In the genomic region with DNA sequence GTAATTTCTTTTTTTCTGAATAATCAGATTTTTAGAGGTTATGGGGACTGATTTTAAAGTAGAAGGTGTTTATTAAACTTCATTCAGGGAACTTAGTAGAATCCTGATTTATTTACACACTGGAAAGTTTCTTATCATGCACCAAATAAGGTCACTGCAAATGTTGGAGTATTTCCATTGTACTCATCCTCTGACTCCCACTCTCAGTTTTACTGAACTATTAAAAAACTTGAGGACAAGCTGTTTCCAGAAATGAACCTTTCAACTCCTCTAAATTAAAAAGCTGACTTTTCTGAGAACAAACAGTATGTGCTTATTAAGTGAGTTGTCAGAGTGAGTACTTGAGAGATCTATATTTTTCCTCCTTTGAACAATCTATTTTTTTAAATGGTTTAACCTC, we compare ENCODE assay signal across 22 cellular contexts.
DNase-seq lines count a peak whose midpoint lies in the region; ATAC-seq and TF ChIP-seq lines count a peak whose summit lies in the region.
"Had no signal": no experiment of that assay in that cellular context is flagged by ENCODE, and none has a peak within 500 bp of the region (broad histone marks: within the 10 kb centered on the region; RNA-seq: fewer than 3 reads in every experiment).

No MANE protein-coding gene starts in this region.

- no peaks in the 10 kb centered on the region for H3K4me1 ChIP-seq in Karpas-422 (ENCODE audit: low read length)
- peaks cover 6 to 24% (median 14%) of the 10 kb centered on the region in 4 donors for H3K4me1 ChIP-seq in esophagus muscularis mucosa
- no peaks in the 10 kb centered on the region for H3K4me1 ChIP-seq in neural progenitor cell
- peaks cover 0 to 18% of the 10 kb centered on the region in 2 donors for H3K4me1 ChIP-seq in uterus
- H3K4me1 ChIP-seq: A549 had no signal

- H3K79me2 ChIP-seq in Karpas-422 (ENCODE audit: low read length) = no peaks in the 10 kb centered on the region
- no peaks in the 10 kb centered on the region for H3K79me2 ChIP-seq in neural progenitor cell (ENCODE audit: low read depth)

- H3K4me1 Mint-ChIP-seq in neural progenitor cell = no peaks in the 10 kb centered on the region
- H3K4me1 Mint-ChIP-seq: CD4-positive, CD25-positive, alpha-beta regulatory T cell had no signal

- H3K9ac ChIP-seq in Karpas-422 (ENCODE audit: low read length) (no peak overlapping the region), neural progenitor cell (no peak overlapping the region)
- H3K9ac ChIP-seq: SK-N-SH had no signal

- no peak overlapping the region for H3K4me3 Mint-ChIP-seq in neural progenitor cell
- H3K4me3 Mint-ChIP-seq: CD4-positive, CD25-positive, alpha-beta regulatory T cell had no signal

- H4K20me1 ChIP-seq in Karpas-422 (ENCODE audit: insufficient read depth, low read depth, low read length) = no peaks in the 10 kb centered on the region
- no peaks in the 10 kb centered on the region for H4K20me1 ChIP-seq in neural progenitor cell (ENCODE audit: low read depth)

- no peaks in the 10 kb centered on the region for H3K36me3 ChIP-seq in Karpas-422 (ENCODE audit: insufficient read depth, low read length)
- H3K36me3 ChIP-seq in esophagus muscularis mucosa = no peaks in the 10 kb centered on the region
- no peaks in the 10 kb centered on the region for H3K36me3 ChIP-seq in neural progenitor cell
- no peaks in the 10 kb centered on the region for H3K36me3 ChIP-seq in uterus

- no peak overlapping the region for H3K27ac Mint-ChIP-seq in neural progenitor cell
- H3K27ac Mint-ChIP-seq: CD4-positive, CD25-positive, alpha-beta regulatory T cell had no signal

- H3K27ac ChIP-seq in Karpas-422 (ENCODE audit: low read length) = no peak overlapping the region
- H3K27ac ChIP-seq in esophagus muscularis mucosa (replicated peaks in 1 of 4) = peak overlapping the region in 3 of 4 donors; percentile 3 to 45 (median 38)
- H3K27ac ChIP-seq in neural progenitor cell = no peak overlapping the region
- peak overlapping the region; percentile 72 to 87 for H3K27ac ChIP-seq in uterus
- H3K27ac ChIP-seq: A549, HL-60, RWPE1 had no signal

- TF ChIP-seq EP300 in esophagus muscularis mucosa (IDR thresholded peaks at IDR 0.05) = no peak

- no peaks in the 10 kb centered on the region for H3K9me3 Mint-ChIP-seq in neural progenitor cell

- ATAC-seq in GM21423 (IDR thresholded peaks at IDR 0.05; ENCODE audit: unreplicated experiment) = no peak
- no peak for ATAC-seq in HG03469 (IDR thresholded peaks at IDR 0.05; ENCODE audit: unreplicated experiment)
- ATAC-seq: A549 had no signal

- TF ChIP-seq CTCF in esophagus muscularis mucosa (IDR thresholded peaks at IDR 0.05) (no peak), neural progenitor cell (IDR thresholded peaks at IDR 0.05) (no peak), uterus (IDR thresholded peaks at IDR 0.05) (no peak), lower leg skin (IDR thresholded peaks at IDR 0.05) (no peak)

- H2AFZ ChIP-seq in Karpas-422 (ENCODE audit: low read length) = no peak overlapping the region
- peak overlapping the region; percentile 32 for H2AFZ ChIP-seq in neural progenitor cell (replicated peaks)

- H3K9me3 ChIP-seq in Karpas-422 (ENCODE audit: low read length) = no peaks in the 10 kb centered on the region; the same call in 1 of the 2 replicates
- no peaks in the 10 kb centered on the region for H3K9me3 ChIP-seq in esophagus muscularis mucosa
- H3K9me3 ChIP-seq in neural progenitor cell (ENCODE audit: low read depth) = no peaks in the 10 kb centered on the region
- no peaks in the 10 kb centered on the region for H3K9me3 ChIP-seq in uterus
- H3K9me3 ChIP-seq: A549, SK-N-SH had no signal

- DNase-seq in Karpas-422 (peak; percentile 1), esophagus muscularis mucosa (ENCODE audit: extremely low spot score) (no peak), neural progenitor cell (ENCODE audit: low spot score) (no peak), uterus (no peak), lower leg skin (ENCODE audit: low spot score in 2 of 2) (no peak)
- DNase-seq: CD4-positive, CD25-positive, alpha-beta regulatory T cell; DMS79 treated with DMSO at 0.1 percent for 48 hours; KBM-7; NCI-H1105 treated with DMSO at 0.1 percent for 48 hours; NCI-H2029 treated with DMSO at 0.1 percent for 48 hours; NCI-H2171; NCI-H345; NCI-H524; NCI-H774; NK-92 treated with Interleukin-12 subunit alpha and Interleukin-12 subunit beta, amount 100 ng/mL, for 24 hours; SIG-M5; SK-N-SH had no signal

- H3K4me2 ChIP-seq in Karpas-422 (ENCODE audit: low read depth, low read length, poor library complexity, severe bottlenecking) (no peak overlapping the region), neural progenitor cell (no peak overlapping the region)
- H3K4me2 ChIP-seq: A549, SK-N-SH had no signal

- 0 out of 2 replicates have a peak, but pooled peaks cover 2% of the 10 kb centered on the region for H3K9me2 ChIP-seq in Karpas-422 (replicated peaks; ENCODE audit: insufficient read depth, low read length)
- H3K9me2 ChIP-seq: SK-N-SH had no signal

- intact Hi-C loops in esophagus muscularis mucosa (cut with DNase I) = no loop called here
- intact Hi-C loops in uterus (cut with DNase I; ENCODE audit: low total_unique reads) = no loop called here
- intact Hi-C loops in lower leg skin (cut with DNase I; ENCODE audit: low total_unique reads) = no loop called here

- H3K4me3 ChIP-seq in Karpas-422 (ENCODE audit: low read length) (no peak overlapping the region), esophagus muscularis mucosa (no peak overlapping the region), neural progenitor cell (no peak overlapping the region), uterus (no peak overlapping the region), lower leg skin (ENCODE audit: low read depth, poor library complexity, severe bottlenecking) (no peak overlapping the region)
- H3K4me3 ChIP-seq: A549 had no signal

- no peak for TF ChIP-seq POLR2A in esophagus muscularis mucosa (IDR thresholded peaks at IDR 0.05; ENCODE audit: low read depth)
- no peak for TF ChIP-seq POLR2A in uterus (IDR thresholded peaks at IDR 0.05)
- TF ChIP-seq POLR2A in lower leg skin (IDR thresholded peaks at IDR 0.05) = no peak

- no peaks in the 10 kb centered on the region for H3K36me3 Mint-ChIP-seq in neural progenitor cell
- H3K36me3 Mint-ChIP-seq: CD4-positive, CD25-positive, alpha-beta regulatory T cell had no signal

- no peaks in the 10 kb centered on the region for H3F3A ChIP-seq in neural progenitor cell (ENCODE audit: low read depth)

- H3K27me3 ChIP-seq in Karpas-422 (ENCODE audit: low read length) (no peaks in the 10 kb centered on the region), esophagus muscularis mucosa (no peaks in the 10 kb centered on the region), neural progenitor cell (no peaks in the 10 kb centered on the region), uterus (no peaks in the 10 kb centered on the region)

- no peaks in the 10 kb centered on the region for H3K27me3 Mint-ChIP-seq in neural progenitor cell (ENCODE audit: insufficient read depth, low read depth)
- H3K27me3 Mint-ChIP-seq: CD4-positive, CD25-positive, alpha-beta regulatory T cell had no signal

Comparison
In these comparisons a context has a peak if more than half of its experiments do, and no peak if none do; other contexts are left out.
1. H3K27ac ChIP-seq: peak in esophagus muscularis mucosa (3 of 4) and uterus (2 of 2); none in Karpas-422 (single experiment) and neural progenitor cell (single experiment).